Comparison of ENCODE assay signal across 25 cellular contexts in genomic region chr11:64140101-64140500, GRCh38.
"Had no signal": no experiment of that assay in that cellular context is flagged by ENCODE, and none has a peak within 500 bp of the region (broad histone marks: within the 10 kb centered on the region; RNA-seq: fewer than 3 reads in every experiment).

No MANE protein-coding gene starts in this region.

- H3K9me3 ChIP-seq: Peyer's patch, SJCRH30 had no signal

- H3K36me3 ChIP-seq: Peyer's patch had no signal

- H2AFZ ChIP-seq: PC-9 had no signal

- ATAC-seq: K562, Right ventricle myocardium inferior, SK-N-SH treated with all-trans-retinoic acid at 6 μM for 48 hours had no signal

- H3K4me2 ChIP-seq: KMS-11, PC-9 had no signal

- H3K27me3 ChIP-seq: Peyer's patch, SJCRH30 had no signal

- H3K27ac ChIP-seq: HL-60, KMS-11, PC-9, Peyer's patch, SJCRH30 had no signal

- H3K9ac ChIP-seq: KMS-11 had no signal

- H3K4me3 ChIP-seq: K562, PC-9, Peyer's patch, SJCRH30 had no signal

- FAIRE-seq: HTR-8/SVneo, K562 had no signal

- DNase-seq: Kasumi-1, MM.1S, NCI-H1092 treated with DMSO at 0.1 percent for 48 hours, NCI-H1436, NCI-H187, NCI-H2029, NCI-H2081 treated with DMSO at 0.1 percent for 48 hours, NCI-H2171, NCI-H226, NCI-H446, NCI-H510A, NCI-H524 treated with DMSO at 0.1 percent for 48 hours, NCI-H69, NCI-H774, OCI-M1, PC-9, Peyer's patch, SHP77 treated with DMSO at 0.1 percent for 48 hours, SJCRH30 had no signal

- H3K4me1 ChIP-seq: Peyer's patch had no signal
